ENCODE assay signal across 21 cellular contexts in genomic region chr20:53728359-53728758, GRCh38.
"Had no signal": no experiment of that assay in that cellular context is flagged by ENCODE, and none has a peak within 500 bp of the region (broad histone marks: within the 10 kb centered on the region; RNA-seq: fewer than 3 reads in every experiment).

No MANE protein-coding gene starts in this region.

- H3K4me3 Mint-ChIP-seq: activated CD8-positive, alpha-beta T cell treated with anti-CD3 and anti-CD28 coated beads, Interleukin-2, amount 10 ng/mL, durations not matched to agents 7 days and 5 days; activated naive CD4-positive, alpha-beta T cell treated with anti-CD3 and anti-CD28 coated beads, Interleukin-2, amount 10 ng/mL, durations not matched to agents 7 days and 5 days; naive thymus-derived CD8-positive, alpha-beta T cell had no signal

- ATAC-seq: activated CD8-positive, alpha-beta T cell treated with anti-CD3 and anti-CD28 coated beads, Interleukin-2, amount 10 ng/mL, durations not matched to agents 7 days and 5 days; left lung; naive thymus-derived CD8-positive, alpha-beta T cell; psoas muscle; right lobe of liver; SK-N-SH treated with all-trans-retinoic acid at 6 μM for 48 hours had no signal

- H3K27ac ChIP-seq: coronary artery, left lung, psoas muscle, right lobe of liver had no signal

- H3K4me3 ChIP-seq: coronary artery, left lung, psoas muscle, right lobe of liver, smooth muscle cell had no signal

- H3K27ac Mint-ChIP-seq: activated CD8-positive, alpha-beta T cell treated with anti-CD3 and anti-CD28 coated beads, Interleukin-2, amount 10 ng/mL, durations not matched to agents 7 days and 5 days; activated naive CD4-positive, alpha-beta T cell treated with anti-CD3 and anti-CD28 coated beads, Interleukin-2, amount 10 ng/mL, durations not matched to agents 7 days and 5 days had no signal

- H3K27me3 ChIP-seq: left lung, right lobe of liver had no signal

- H3K27me3 Mint-ChIP-seq: naive thymus-derived CD8-positive, alpha-beta T cell had no signal

- H3K36me3 ChIP-seq: left lung, right lobe of liver had no signal

- H3K9me3 ChIP-seq: left lung, psoas muscle, right lobe of liver had no signal

- H3K36me3 Mint-ChIP-seq: naive thymus-derived CD8-positive, alpha-beta T cell had no signal

- H3K4me1 ChIP-seq: psoas muscle, right lobe of liver had no signal

- DNase-seq: activated CD4-positive, alpha-beta T cell treated with anti-CD3 and anti-CD28 coated beads for 4 hours; activated CD8-positive, alpha-beta memory T cell treated with anti-CD3 and anti-CD28 coated beads, Interleukin-2, amount 50 U/mL, for 4 hours; activated CD8-positive, alpha-beta T cell treated with anti-CD3 and anti-CD28 coated beads, Interleukin-2, amount 10 ng/mL, durations not matched to agents 7 days and 5 days; activated naive CD4-positive, alpha-beta T cell treated with anti-CD3 and anti-CD28 coated beads, Interleukin-2, amount 10 ng/mL, durations not matched to agents 7 days and 5 days; effector CD4-positive, alpha-beta T cell; foreskin fibroblast; glutamatergic neuron; hypothalamus; kidney; left lung; mammary epithelial cell; naive thymus-derived CD8-positive, alpha-beta T cell; occipital lobe; psoas muscle; right lobe of liver; stimulated activated CD4-positive, alpha-beta T cell treated with anti-CD3 and anti-CD28 coated beads, Interleukin-4, amount 100 ng/mL, for 4 hours; stimulated activated CD8-positive, alpha-beta memory T cell treated with anti-CD3 and anti-CD28 coated beads, Interleukin-4, amount 100 ng/mL, for 48 hours; T-helper 2 cell had no signal

- H3K9me3 Mint-ChIP-seq: naive thymus-derived CD8-positive, alpha-beta T cell had no signal
